ENCODE assay signal across 16 cellular contexts in the genomic region with DNA sequence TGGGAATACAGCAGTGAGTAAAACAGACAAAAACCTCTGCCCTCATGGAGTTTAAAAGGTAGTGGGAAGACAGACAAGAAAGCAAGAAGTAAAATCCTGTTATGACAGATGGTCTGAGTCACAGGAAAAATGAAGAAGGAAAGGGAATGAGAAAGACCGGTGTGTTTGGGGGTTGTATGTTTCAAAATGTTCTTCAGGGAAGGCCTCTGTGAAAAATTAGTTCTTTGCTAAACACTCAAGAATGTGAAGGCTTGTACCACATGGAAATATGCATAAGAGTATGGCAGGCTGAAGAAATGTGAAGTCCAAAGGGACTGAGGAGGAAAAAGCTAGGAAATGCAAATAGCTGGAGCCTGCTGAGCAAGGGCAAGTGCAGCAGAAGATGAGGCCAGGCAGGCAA.
DNase-seq lines count a peak whose midpoint lies in the region; ATAC-seq, FAIRE-seq and TF ChIP-seq lines count a peak whose summit lies in the region.
"Had no signal": no experiment of that assay in that cellular context is flagged by ENCODE, and none has a peak within 500 bp of the region (broad histone marks: within the 10 kb centered on the region; RNA-seq: fewer than 3 reads in every experiment).

No MANE protein-coding gene starts in this region.

- H3K4me3 ChIP-seq in astrocyte (ENCODE audit: insufficient read depth, low read depth, low read length) (no peak overlapping the region), fibroblast of villous mesenchyme (ENCODE audit: low read depth, low read length) (no peak overlapping the region)
- no peak overlapping the region for H3K4me3 ChIP-seq in CD8-positive, alpha-beta memory T cell (ENCODE audit: low read length)
- H3K4me3 ChIP-seq: cardiac muscle cell, Peyer's patch had no signal

- CTCF ChIA-PET in CD8-positive, alpha-beta memory T cell (lab: Charles Lee): no interaction called here

- H3K79me2 ChIP-seq in astrocyte (ENCODE audit: insufficient read depth, low read length): no peaks in the 10 kb centered on the region

- DNase-seq in DMS 273 (lab: John Stamatoyannopoulos, UW; ENCODE audit: unreplicated experiment) (peak; percentile 62), astrocyte (ENCODE audit: low read depth) (peak; percentile 85), fibroblast of villous mesenchyme (ENCODE audit: low read depth) (peak; percentile 42), osteocyte (ENCODE audit: extremely low spot score, unreplicated experiment) (no peak), AML-193 (lab: John Stamatoyannopoulos, UW) (no peak), NCI-H1417 (lab: John Stamatoyannopoulos, UW) (no peak)
- no peak for DNase-seq in CD8-positive, alpha-beta memory T cell
- DNase-seq in stimulated activated naive B cell treated with anti-CD40 and anti-IgM and Interleukin-4, amounts not matched to agents 10 μg/mL and 1 μg/mL and 100 μg/mL, for 72 hours: no peak
- DNase-seq: activated effector memory CD4-positive, alpha-beta T cell treated with anti-CD3 and anti-CD28 coated beads, Interleukin-2, amount 50 U/mL, for 16 hours; hippocampal formation; MV-4-11; NCI-H748 treated with DMSO at 0.1 percent for 48 hours; Peyer's patch; WERI-Rb-1 had no signal

- H3K36me3 ChIP-seq in astrocyte (ENCODE audit: insufficient read depth, low read length): no peaks in the 10 kb centered on the region
- H3K36me3 ChIP-seq in CD8-positive, alpha-beta memory T cell (ENCODE audit: insufficient read depth, low read length): no peaks in the 10 kb centered on the region
- H3K36me3 ChIP-seq: cardiac muscle cell, Peyer's patch, WERI-Rb-1 had no signal

- POLR2A ChIA-PET in CD8-positive, alpha-beta memory T cell (lab: Charles Lee): no interaction called here

- peaks cover 22% of the 10 kb centered on the region for H3K4me1 Mint-ChIP-seq in astrocyte (ENCODE audit: low read depth, unreplicated experiment)
- peaks cover 20% of the 10 kb centered on the region for H3K4me1 Mint-ChIP-seq in osteocyte (ENCODE audit: unreplicated experiment)
- H3K4me1 Mint-ChIP-seq in CD8-positive, alpha-beta memory T cell: no peaks in the 10 kb centered on the region
- H3K4me1 Mint-ChIP-seq in stimulated activated naive B cell treated with anti-CD40 and anti-IgM and Interleukin-4, amounts not matched to agents 10 μg/mL and 1 μg/mL and 100 μg/mL, for 72 hours: no peaks in the 10 kb centered on the region

- H4K20me1 ChIP-seq in astrocyte (ENCODE audit: insufficient read depth, low read length): no peaks in the 10 kb centered on the region

- no peaks in the 10 kb centered on the region for H3K27me3 ChIP-seq in astrocyte (ENCODE audit: insufficient read depth, low read length)
- no peaks in the 10 kb centered on the region for H3K27me3 ChIP-seq in CD8-positive, alpha-beta memory T cell (ENCODE audit: insufficient read depth, low read length, poor library complexity, severe bottlenecking)
- H3K27me3 ChIP-seq: cardiac muscle cell, Peyer's patch had no signal

- peak; percentile 76 for FAIRE-seq in astrocyte (lab: Jason Lieb, UNC)

- no peaks in the 10 kb centered on the region for H3K9me3 ChIP-seq in astrocyte (ENCODE audit: insufficient read depth, low read depth, low read length)
- H3K9me3 ChIP-seq in CD8-positive, alpha-beta memory T cell (ENCODE audit: low read length): no peaks in the 10 kb centered on the region
- H3K9me3 ChIP-seq: Peyer's patch had no signal

- H3K4me1 ChIP-seq in astrocyte (ENCODE audit: insufficient read depth, low read length): peaks cover 4% of the 10 kb centered on the region
- H3K4me1 ChIP-seq in CD8-positive, alpha-beta memory T cell (ENCODE audit: insufficient read depth, low read length): no peaks in the 10 kb centered on the region
- H3K4me1 ChIP-seq: Peyer's patch had no signal

- H3K36me3 Mint-ChIP-seq in astrocyte (ENCODE audit: low read depth, unreplicated experiment) (no peaks in the 10 kb centered on the region), osteocyte (ENCODE audit: unreplicated experiment) (no peaks in the 10 kb centered on the region)
- H3K36me3 Mint-ChIP-seq in CD8-positive, alpha-beta memory T cell: no peaks in the 10 kb centered on the region
- H3K36me3 Mint-ChIP-seq in stimulated activated naive B cell treated with anti-CD40 and anti-IgM and Interleukin-4, amounts not matched to agents 10 μg/mL and 1 μg/mL and 100 μg/mL, for 72 hours: no peaks in the 10 kb centered on the region

- H2AFZ ChIP-seq in astrocyte (ENCODE audit: low read depth, low read length): no peak overlapping the region

- H3K27ac Mint-ChIP-seq in astrocyte (ENCODE audit: unreplicated experiment) (peak overlapping the region; percentile 47), osteocyte (ENCODE audit: unreplicated experiment) (peak overlapping the region; percentile 70)
- no peak overlapping the region for H3K27ac Mint-ChIP-seq in CD8-positive, alpha-beta memory T cell
- no peak overlapping the region for H3K27ac Mint-ChIP-seq in stimulated activated naive B cell treated with anti-CD40 and anti-IgM and Interleukin-4, amounts not matched to agents 10 μg/mL and 1 μg/mL and 100 μg/mL, for 72 hours

- H3K4me2 ChIP-seq in astrocyte (ENCODE audit: low read length): peak overlapping the region; percentile 4

- no peak overlapping the region for H3K4me3 Mint-ChIP-seq in astrocyte (ENCODE audit: unreplicated experiment)
- H3K4me3 Mint-ChIP-seq in osteocyte (ENCODE audit: unreplicated experiment): no peak overlapping the region
- H3K4me3 Mint-ChIP-seq in CD8-positive, alpha-beta memory T cell: no peak overlapping the region
- H3K4me3 Mint-ChIP-seq in stimulated activated naive B cell treated with anti-CD40 and anti-IgM and Interleukin-4, amounts not matched to agents 10 μg/mL and 1 μg/mL and 100 μg/mL, for 72 hours: no peak overlapping the region

- TF ChIP-seq CTCF in astrocyte (IDR thresholded peaks at IDR 0.05; ENCODE audit: insufficient read depth, low read depth, low read length) (no peak), fibroblast of villous mesenchyme (IDR thresholded peaks at IDR 0.05; ENCODE audit: insufficient read depth, low read depth, low read length) (no peak), osteocyte (IDR thresholded peaks at IDR 0.05) (no peak)

- H3K27me3 Mint-ChIP-seq in astrocyte (ENCODE audit: low read depth, unreplicated experiment) (no peaks in the 10 kb centered on the region), osteocyte (ENCODE audit: unreplicated experiment) (no peaks in the 10 kb centered on the region)
- no peaks in the 10 kb centered on the region for H3K27me3 Mint-ChIP-seq in CD8-positive, alpha-beta memory T cell
- H3K27me3 Mint-ChIP-seq in stimulated activated naive B cell treated with anti-CD40 and anti-IgM and Interleukin-4, amounts not matched to agents 10 μg/mL and 1 μg/mL and 100 μg/mL, for 72 hours: no peaks in the 10 kb centered on the region

- H3K9ac ChIP-seq in astrocyte (ENCODE audit: low read length): no peak overlapping the region

- peak overlapping the region; percentile 34 for H3K27ac ChIP-seq in astrocyte (ENCODE audit: low read depth, low read length)
- no peak overlapping the region for H3K27ac ChIP-seq in CD8-positive, alpha-beta memory T cell (ENCODE audit: low read depth, low read length)
- H3K27ac ChIP-seq: cardiac muscle cell, Peyer's patch, WERI-Rb-1 had no signal

- ATAC-seq in stimulated activated naive B cell treated with anti-CD40 and anti-IgM and Interleukin-4, amounts not matched to agents 10 μg/mL and 1 μg/mL and 100 μg/mL, for 72 hours (replicated peaks): no peak
- ATAC-seq: left lobe of liver had no signal

- H3K9me3 Mint-ChIP-seq in astrocyte (ENCODE audit: unreplicated experiment): no peaks in the 10 kb centered on the region
- no peaks in the 10 kb centered on the region for H3K9me3 Mint-ChIP-seq in osteocyte (ENCODE audit: unreplicated experiment)
- peaks cover 8 to 36% (median 12%) of the 10 kb centered on the region in 5 donors for H3K9me3 Mint-ChIP-seq in CD8-positive, alpha-beta memory T cell
- peaks cover 0 to 2% of the 10 kb centered on the region in 2 donors for H3K9me3 Mint-ChIP-seq in stimulated activated naive B cell treated with anti-CD40 and anti-IgM and Interleukin-4, amounts not matched to agents 10 μg/mL and 1 μg/mL and 100 μg/mL, for 72 hours

Comparison
In these comparisons a context has a peak if more than half of its experiments do, and no peak if none do; other contexts are left out.
1. DNase-seq: peak in DMS 273 (single experiment), astrocyte (single experiment) and fibroblast of villous mesenchyme (single experiment); none in osteocyte (single experiment), CD8-positive, alpha-beta memory T cell (0 of 5), stimulated activated naive B cell treated with anti-CD40 and anti-IgM and Interleukin-4, amounts not matched to agents 10 μg/mL and 1 μg/mL and 100 μg/mL, for 72 hours (single experiment), AML-193 (0 of 2) and NCI-H1417 (0 of 3).
2. H3K27ac Mint-ChIP-seq: peak in astrocyte (single experiment) and osteocyte (single experiment); none in CD8-positive, alpha-beta memory T cell (0 of 8) and stimulated activated naive B cell treated with anti-CD40 and anti-IgM and Interleukin-4, amounts not matched to agents 10 μg/mL and 1 μg/mL and 100 μg/mL, for 72 hours (single experiment).